ENCODE assay signal across 4 cellular contexts in genomic region chr5:58362135-58362534, GRCh38.
"Had no signal": no experiment of that assay in that cellular context is flagged by ENCODE, and none has a peak within 500 bp of the region (broad histone marks: within the 10 kb centered on the region; RNA-seq: fewer than 3 reads in every experiment).

No MANE protein-coding gene starts in this region.

- H3K27ac ChIP-seq: HL-60 had no signal

- H3K4me3 ChIP-seq: K562 had no signal

- DNase-seq: IMR-90 had no signal

- ATAC-seq: HepG2, K562 had no signal
